23 cellular contexts compared by ENCODE assay signal in genomic region chr1:204434116-204434755, GRCh38. TPM values are rescaled to one million over a fixed set of nuclear protein-coding genes. Genes with fewer than 3 reads are reported as not detected.
A peak's percentile ranks its signal among the peaks of the same experiment; 100 is the strongest.
DNase-seq lines count a peak whose midpoint lies in the region; ATAC-seq and TF ChIP-seq lines count a peak whose summit lies in the region.
"Had no signal": no experiment of that assay in that cellular context is flagged by ENCODE, and none has a peak within 500 bp of the region (broad histone marks: within the 10 kb centered on the region; RNA-seq: fewer than 3 reads in every experiment).

No MANE protein-coding gene starts in this region.

- no peak for TF ChIP-seq POLR2A in gastroesophageal sphincter (IDR thresholded peaks at IDR 0.05)

- no peak for TF ChIP-seq CTCF in gastroesophageal sphincter (IDR thresholded peaks at IDR 0.05)
- TF ChIP-seq CTCF in CD4-positive, alpha-beta T cell (IDR thresholded peaks at IDR 0.05) = no peak

- H3K4me1 ChIP-seq in right cardiac atrium (ENCODE audit: control insufficient read depth, insufficient read depth, low read length) (peaks cover 2% of the 10 kb centered on the region), gastroesophageal sphincter (peaks cover 0 to 42% (median 4%) of the 10 kb centered on the region in 3 donors), skeletal muscle tissue (ENCODE audit: control insufficient read depth in 3 of 3, insufficient read depth in 3 of 3, low read length in 3 of 3) (peaks cover 32 to 52% (median 39%) of the 10 kb centered on the region in 3 donors)
- H3K4me1 ChIP-seq: Peyer's patch had no signal

- peaks cover 26 to 59% (median 29%) of the 10 kb centered on the region in 3 donors for H3K36me3 Mint-ChIP-seq in immature natural killer cell
- peaks cover 89% of the 10 kb centered on the region for H3K36me3 Mint-ChIP-seq in CD4-positive, alpha-beta T cell (ENCODE audit: low read depth)

- DNase-seq in left ventricle myocardium superior (no peak), right cardiac atrium (no peak), immature natural killer cell (no peak), MV-4-11 (lab: John Stamatoyannopoulos, UW) (no peak)
- DNase-seq in CD4-positive, alpha-beta T cell = no peak
- DNase-seq: activated CD8-positive, alpha-beta T cell treated with anti-CD3 and anti-CD28 coated beads for 36 hours; activated naive CD4-positive, alpha-beta T cell treated with anti-CD3 and anti-CD28 coated beads, Interleukin-2, amount 10 ng/mL, durations not matched to agents 7 days and 5 days; activated T-cell treated with anti-CD3 and anti-CD28 coated beads, Interleukin-2, amount 50 U/mL, for 1 hour; naive thymus-derived CD8-positive, alpha-beta T cell; NCI-H1694; NCI-H2171 treated with DMSO at 0.1 percent for 48 hours; NCI-H526; Peyer's patch; retina; SJCRH30; stimulated activated CD4-positive, alpha-beta T cell treated with anti-CD3 and anti-CD28 coated beads, Interleukin-15, amount 100 ng/mL, for 24 hours; stomach; T-cell had no signal

- no peaks in the 10 kb centered on the region for H3K9me3 ChIP-seq in right cardiac atrium (ENCODE audit: control insufficient read depth, low read length)
- H3K9me3 ChIP-seq in gastroesophageal sphincter = no peaks in the 10 kb centered on the region
- no peaks in the 10 kb centered on the region for H3K9me3 ChIP-seq in skeletal muscle tissue (ENCODE audit: control insufficient read depth in 3 of 3, low read length in 3 of 3)
- no peaks in the 10 kb centered on the region for H3K9me3 ChIP-seq in CD4-positive, alpha-beta T cell (ENCODE audit: control insufficient read depth, low read length)
- H3K9me3 ChIP-seq: Peyer's patch, SJCRH30, stomach had no signal

- no peak for TF ChIP-seq EP300 in gastroesophageal sphincter (IDR thresholded peaks at IDR 0.05)

- H3K27me3 Mint-ChIP-seq in immature natural killer cell (ENCODE audit: low read depth in 3 of 3) = peaks cover 0 to 3% (median 1%) of the 10 kb centered on the region in 3 donors
- no peaks in the 10 kb centered on the region for H3K27me3 Mint-ChIP-seq in CD4-positive, alpha-beta T cell
- H3K27me3 Mint-ChIP-seq: activated CD8-positive, alpha-beta T cell treated with anti-CD3 and anti-CD28 coated beads for 36 hours; activated naive CD4-positive, alpha-beta T cell treated with anti-CD3 and anti-CD28 coated beads, Interleukin-2, amount 10 ng/mL, durations not matched to agents 7 days and 5 days; central memory CD8-positive, alpha-beta T cell; naive thymus-derived CD8-positive, alpha-beta T cell; T-cell had no signal

- POLR2A ChIA-PET in CD4-positive, alpha-beta T cell (lab: Charles Lee) = no interaction called here

- peaks cover 0 to 82% of the 10 kb centered on the region in 2 donors for H3K36me3 ChIP-seq in gastroesophageal sphincter
- H3K36me3 ChIP-seq in skeletal muscle tissue (ENCODE audit: control insufficient read depth in 3 of 3, insufficient read depth in 3 of 3, low read length in 3 of 3) = peaks cover 68 to 94% (median 77%) of the 10 kb centered on the region in 3 donors
- H3K36me3 ChIP-seq: SJCRH30 had no signal

- H3K4me3 Mint-ChIP-seq in immature natural killer cell = no peak overlapping the region
- H3K4me3 Mint-ChIP-seq in CD4-positive, alpha-beta T cell = no peak overlapping the region
- H3K4me3 Mint-ChIP-seq: activated CD8-positive, alpha-beta T cell treated with anti-CD3 and anti-CD28 coated beads for 36 hours; activated naive CD4-positive, alpha-beta T cell treated with anti-CD3 and anti-CD28 coated beads, Interleukin-2, amount 10 ng/mL, durations not matched to agents 7 days and 5 days; central memory CD8-positive, alpha-beta T cell; naive thymus-derived CD8-positive, alpha-beta T cell; T-cell had no signal

- H3K9ac ChIP-seq in skeletal muscle tissue (ENCODE audit: low read depth in 1 of 3, low read length in 3 of 3) = peak overlapping the region in 2 of 3 donors; percentile 7 to 16

- no peak overlapping the region for H3K27ac Mint-ChIP-seq in immature natural killer cell
- no peak overlapping the region for H3K27ac Mint-ChIP-seq in CD4-positive, alpha-beta T cell
- H3K27ac Mint-ChIP-seq: activated CD8-positive, alpha-beta T cell treated with anti-CD3 and anti-CD28 coated beads for 36 hours; activated naive CD4-positive, alpha-beta T cell treated with anti-CD3 and anti-CD28 coated beads, Interleukin-2, amount 10 ng/mL, durations not matched to agents 7 days and 5 days; T-cell had no signal

- 70% methylated on average over 9 of the region's 9 CpGs for WGBS in right cardiac atrium
- 73 to 79% methylated on average over 3 of the region's 9 CpGs for WGBS in gastroesophageal sphincter (ENCODE audit: low coverage in 1 of 2), 2 donors

- H3K27ac ChIP-seq in right cardiac atrium (ENCODE audit: low read length) = no peak overlapping the region
- H3K27ac ChIP-seq in gastroesophageal sphincter = peak overlapping the region in 3 of 4 donors; percentile 0 to 53 (median 11)
- H3K27ac ChIP-seq in skeletal muscle tissue (ENCODE audit: low read depth, low read length) = no peak overlapping the region
- no peak overlapping the region for H3K27ac ChIP-seq in CD4-positive, alpha-beta T cell (ENCODE audit: low read depth, low read length)
- H3K27ac ChIP-seq: C4-2B, Peyer's patch, SJCRH30 had no signal

- no peaks in the 10 kb centered on the region for H3K4me1 Mint-ChIP-seq in immature natural killer cell
- H3K4me1 Mint-ChIP-seq in CD4-positive, alpha-beta T cell (ENCODE audit: low read depth) = no peaks in the 10 kb centered on the region
- H3K4me1 Mint-ChIP-seq: activated naive CD4-positive, alpha-beta T cell treated with anti-CD3 and anti-CD28 coated beads, Interleukin-2, amount 10 ng/mL, durations not matched to agents 7 days and 5 days had no signal

- H3K27me3 ChIP-seq in right cardiac atrium (ENCODE audit: control insufficient read depth, insufficient read depth) = no peaks in the 10 kb centered on the region
- H3K27me3 ChIP-seq in gastroesophageal sphincter = no peaks in the 10 kb centered on the region
- H3K27me3 ChIP-seq in skeletal muscle tissue (ENCODE audit: control insufficient read depth in 3 of 3, insufficient read depth in 3 of 3, low read length in 3 of 3) = no peaks in the 10 kb centered on the region
- no peaks in the 10 kb centered on the region for H3K27me3 ChIP-seq in CD4-positive, alpha-beta T cell (ENCODE audit: control insufficient read depth, insufficient read depth, low read length)
- H3K27me3 ChIP-seq: Peyer's patch, SJCRH30, stomach had no signal

- CTCF ChIA-PET in CD4-positive, alpha-beta T cell (lab: Charles Lee) = interaction anchor here (1.8 to 2.2 kb wide), 2 partner anchors 12 to 69 kb away, joined by 5 to 7 read pairs; no protein-coding TSS in a partner anchor

- ATAC-seq in left ventricle myocardium superior (peak; percentile 27), right cardiac atrium (no peak), gastroesophageal sphincter (no peak)
- no peak for ATAC-seq in CD4-positive, alpha-beta T cell (ENCODE audit: poor library complexity)
- ATAC-seq: activated CD4-positive, CD25-positive, alpha-beta regulatory T cell treated with anti-CD3 and anti-CD28 coated beads, Interleukin-2, amount 50 U/mL, for 24 hours; activated CD8-positive, alpha-beta T cell treated with anti-CD3 and anti-CD28 coated beads for 36 hours; naive thymus-derived CD8-positive, alpha-beta T cell; T-cell had no signal

- H3K4me3 ChIP-seq in right cardiac atrium (ENCODE audit: low read length) = no peak overlapping the region
- H3K4me3 ChIP-seq in gastroesophageal sphincter = no peak overlapping the region
- H3K4me3 ChIP-seq in skeletal muscle tissue (ENCODE audit: low read length in 3 of 3) = no peak overlapping the region
- H3K4me3 ChIP-seq: Peyer's patch, SJCRH30, stomach had no signal

- H3K9me3 Mint-ChIP-seq in immature natural killer cell = no peaks in the 10 kb centered on the region
- no peaks in the 10 kb centered on the region for H3K9me3 Mint-ChIP-seq in CD4-positive, alpha-beta T cell
- H3K9me3 Mint-ChIP-seq: activated CD8-positive, alpha-beta T cell treated with anti-CD3 and anti-CD28 coated beads for 36 hours; activated naive CD4-positive, alpha-beta T cell treated with anti-CD3 and anti-CD28 coated beads, Interleukin-2, amount 10 ng/mL, durations not matched to agents 7 days and 5 days; central memory CD8-positive, alpha-beta T cell; naive thymus-derived CD8-positive, alpha-beta T cell; T-cell had no signal

- intact Hi-C loops in left ventricle myocardium superior (cut with micrococcal nuclease) (loop anchor here (5.0 kb wide), 1 partner anchor 68 kb away; no protein-coding TSS in a partner anchor), right cardiac atrium (cut with DNase I) (loop anchor here in 1 of 4 donors (5.0 kb wide), 1 partner anchor 68 kb away; no protein-coding TSS in a partner anchor)
- intact Hi-C loops in CD4-positive, alpha-beta T cell (cut with DNase I, micrococcal nuclease) = loop anchor here in 1 of 2 experiments (5.0 kb wide), 1 partner anchor 373 kb away; no protein-coding TSS in a partner anchor

RNA-seq across cellular contexts. Expression of gene PPP1R15B, which starts 22.6 kb away (rescaled TPM):
- 20.8 TPM for total RNA-seq in left ventricle myocardium superior
- total RNA-seq in right cardiac atrium = 10 to 100 TPM; 20.0 to 36.3 (median 23.9) TPM
- 14.2 TPM for polyA plus RNA-seq in right cardiac atrium
- total RNA-seq in gastroesophageal sphincter = 10 to 100 TPM; 44.4 to 53.2 (median 50.9) TPM
- total RNA-seq in skeletal muscle tissue = 30.3 TPM
- 10 to 100 TPM; 13.5 to 23.0 (median 17.3) TPM for polyA plus RNA-seq in immature natural killer cell
- 100 to 1,000 TPM; 171 to 179 TPM for total RNA-seq in CD4-positive, alpha-beta T cell

Comparison
In these comparisons a context has a peak if more than half of its experiments do, and no peak if none do; other contexts are left out.
1. H3K27ac ChIP-seq: peak in gastroesophageal sphincter (3 of 4); none in right cardiac atrium (single experiment), skeletal muscle tissue (single experiment) and CD4-positive, alpha-beta T cell (single experiment).